In the genomic region with DNA sequence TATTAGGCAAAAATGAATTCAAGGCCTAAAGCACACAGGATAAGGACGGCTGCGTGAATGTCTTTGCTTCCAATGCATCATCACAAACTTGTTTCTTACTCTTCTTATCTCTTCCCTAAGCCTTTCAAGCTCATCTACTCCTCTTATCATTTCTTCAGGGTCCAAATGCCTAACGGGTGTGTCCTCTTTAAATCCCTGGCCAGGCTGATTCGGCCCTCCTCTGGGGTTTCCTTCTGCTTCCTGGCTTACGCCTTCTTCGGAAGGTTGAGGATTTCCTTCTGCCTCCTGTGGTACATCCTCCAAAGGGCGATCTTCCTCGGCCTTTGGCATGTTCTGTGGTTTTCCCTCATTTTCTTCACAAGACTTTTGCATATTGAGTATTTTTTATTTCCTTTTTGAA, we compare ENCODE assay signal across 8 cellular contexts. TPM values are rescaled to one million over a fixed set of nuclear protein-coding genes. Genes with fewer than 3 reads are reported as not detected.
DNase-seq lines count a peak whose midpoint lies in the region; ATAC-seq and TF ChIP-seq lines count a peak whose summit lies in the region.

No MANE protein-coding gene starts in this region.

- no TSS peak for BruUV-seq in MCF 10A (replicated peaks; lab: Mats Ljungman, UMichigan)

- H3K27ac Mint-ChIP-seq in activated CD4-positive, alpha-beta T cell treated with anti-CD3 and anti-CD28 coated beads, Interleukin-2, amount 10 ng/mL, durations not matched to agents 24 days and 14 days, result no peak overlapping the region
- H3K27ac Mint-ChIP-seq in MCF 10A (ENCODE audit: low read depth, unreplicated experiment) (peak overlapping the region; percentile 66), type B pancreatic cell (peak overlapping the region; percentile 97)

- DNase-seq in activated CD4-positive, alpha-beta T cell treated with anti-CD3 and anti-CD28 coated beads, Interleukin-2, amount 10 ng/mL, durations not matched to agents 24 days and 14 days, result no peak
- DNase-seq in activated CD4-positive, alpha-beta T cell treated with anti-CD3 and anti-CD28 coated beads for 1 hour, result no peak
- DNase-seq in MCF 10A (ENCODE audit: unreplicated experiment) (no peak), right lobe of liver (no peak), type B pancreatic cell (ENCODE audit: extremely low spot score, unreplicated experiment) (no peak), NCI-H128 (lab: John Stamatoyannopoulos, UW; ENCODE audit: unreplicated experiment) (no peak), ACHN (no peak)

- in situ Hi-C loops in ACHN (cut with HindIII; ENCODE audit: low pct_ligation_motif_present, low pct_unique_long_range_greater_than_20kb, low sequenced_read_pairs), result no loop called here

- H3K4me1 ChIP-seq in right lobe of liver, result no peaks in the 10 kb centered on the region

- TF ChIP-seq POLR2A in right lobe of liver (IDR thresholded peaks at IDR 0.05), result no peak

- H3K27me3 Mint-ChIP-seq in activated CD4-positive, alpha-beta T cell treated with anti-CD3 and anti-CD28 coated beads, Interleukin-2, amount 10 ng/mL, durations not matched to agents 24 days and 14 days, result peaks cover 4% of the 10 kb centered on the region
- H3K27me3 Mint-ChIP-seq in MCF 10A (ENCODE audit: insufficient read depth, unreplicated experiment), result peaks cover 63% of the 10 kb centered on the region
- no peaks in the 10 kb centered on the region for H3K27me3 Mint-ChIP-seq in type B pancreatic cell

- CTCF ChIA-PET in MCF 10A (lab: Yijun Ruan, JAX), result interaction anchor here (0.7 to 1.0 kb wide), 3 partner anchors 9 to 42 kb away, joined by 3 read pairs; no protein-coding TSS in a partner anchor

- H3K4me3 Mint-ChIP-seq in activated CD4-positive, alpha-beta T cell treated with anti-CD3 and anti-CD28 coated beads, Interleukin-2, amount 10 ng/mL, durations not matched to agents 24 days and 14 days, result peak overlapping the region; percentile 98
- H3K4me3 Mint-ChIP-seq in MCF 10A (ENCODE audit: unreplicated experiment) (peak overlapping the region; percentile 92), type B pancreatic cell (peak overlapping the region; percentile 95)

- H3K9me3 Mint-ChIP-seq in activated CD4-positive, alpha-beta T cell treated with anti-CD3 and anti-CD28 coated beads, Interleukin-2, amount 10 ng/mL, durations not matched to agents 24 days and 14 days, result no peaks in the 10 kb centered on the region
- H3K9me3 Mint-ChIP-seq in MCF 10A (ENCODE audit: unreplicated experiment) (no peaks in the 10 kb centered on the region), type B pancreatic cell (no peaks in the 10 kb centered on the region)

- POLR2A ChIA-PET in MCF 10A (lab: Yijun Ruan, JAX), result interaction anchor here (1.0 to 1.9 kb wide), 4 partner anchors 14 to 211 kb away, joined by 3 to 5 read pairs (median 3); no protein-coding TSS in a partner anchor

- H3K36me3 Mint-ChIP-seq in activated CD4-positive, alpha-beta T cell treated with anti-CD3 and anti-CD28 coated beads, Interleukin-2, amount 10 ng/mL, durations not matched to agents 24 days and 14 days (ENCODE audit: low read depth), result peaks cover 11% of the 10 kb centered on the region
- H3K36me3 Mint-ChIP-seq in MCF 10A (ENCODE audit: insufficient read depth, unreplicated experiment) (peaks cover 16% of the 10 kb centered on the region), type B pancreatic cell (peaks cover 17% of the 10 kb centered on the region)

- H3K27me3 ChIP-seq in right lobe of liver, result no peaks in the 10 kb centered on the region

- no peaks in the 10 kb centered on the region for H3K36me3 ChIP-seq in right lobe of liver

- peak overlapping the region in 2 of 3 donors; percentile 52 to 59 for H3K4me3 ChIP-seq in right lobe of liver

- intact Hi-C loops in activated CD4-positive, alpha-beta T cell treated with anti-CD3 and anti-CD28 coated beads, Interleukin-2, amount 10 ng/mL, durations not matched to agents 24 days and 14 days (cut with micrococcal nuclease), result loop anchor here (2.0 kb wide), 1 partner anchor 39 kb away; a partner anchor contains a TSS
- intact Hi-C loops in MCF 10A (cut with micrococcal nuclease) (no loop called here), right lobe of liver (cut with DNase I) (no loop called here)

- ATAC-seq in right lobe of liver (no peak), HG03039 (IDR thresholded peaks at IDR 0.05; ENCODE audit: unreplicated experiment) (no peak)

- H3K27ac ChIP-seq in right lobe of liver, result peak overlapping the region in 1 of 3 donors; percentile 67

- WGBS in right lobe of liver (ENCODE audit: insufficient coverage, low coverage, low lambda C conversion rate, missing lambda C conversion rate), result 38% methylated on average over 8 of the region's 8 CpGs

- no peaks in the 10 kb centered on the region for H3K9me3 ChIP-seq in right lobe of liver

- TF ChIP-seq CTCF in MCF 10A (IDR thresholded peaks at IDR 0.05; ENCODE audit: unreplicated experiment), result no peak
- TF ChIP-seq CTCF in right lobe of liver (IDR thresholded peaks at IDR 0.05), result no peak
- no peak for TF ChIP-seq CTCF in type B pancreatic cell (conservative IDR thresholded peaks at IDR 0.05)

- peaks cover 14% of the 10 kb centered on the region for H3K4me1 Mint-ChIP-seq in activated CD4-positive, alpha-beta T cell treated with anti-CD3 and anti-CD28 coated beads, Interleukin-2, amount 10 ng/mL, durations not matched to agents 24 days and 14 days
- H3K4me1 Mint-ChIP-seq in MCF 10A (ENCODE audit: insufficient read depth, unreplicated experiment), result peaks cover 7% of the 10 kb centered on the region
- H3K4me1 Mint-ChIP-seq in type B pancreatic cell (ENCODE audit: unreplicated experiment), result peaks cover 14% of the 10 kb centered on the region

RNA-seq across cellular contexts. Expression of a gene that starts 1.3 kb away (rescaled TPM):
- 22.1 and 23.5 TPM in 2 replicates for total RNA-seq in activated CD4-positive, alpha-beta T cell treated with anti-CD3 and anti-CD28 coated beads, Interleukin-2, amount 10 ng/mL, durations not matched to agents 24 days and 14 days
- 20.2 and 22.1 TPM in 2 replicates for total RNA-seq in MCF 10A (2022)
- total RNA-seq in right lobe of liver, result 10 to 100 TPM; 11.2 to 21.0 (median 16.6) TPM
- total RNA-seq in type B pancreatic cell (ENCODE audit: low replicate concordance), result 61.8 and 99.8 TPM in 2 replicates

RNA-seq across cellular contexts. Expression of a gene that starts 22.9 kb away (rescaled TPM):
- not detected in 2 replicates for total RNA-seq in activated CD4-positive, alpha-beta T cell treated with anti-CD3 and anti-CD28 coated beads, Interleukin-2, amount 10 ng/mL, durations not matched to agents 24 days and 14 days
- not detected in 2 replicates for total RNA-seq in MCF 10A (2022)
- total RNA-seq in right lobe of liver, result not detected
- 0.71 TPM in 1 of 2 replicates, not detected in the other for total RNA-seq in type B pancreatic cell (ENCODE audit: low replicate concordance)

RNA-seq across cellular contexts. Expression of a gene that starts 38.7 kb away (rescaled TPM):
- total RNA-seq in activated CD4-positive, alpha-beta T cell treated with anti-CD3 and anti-CD28 coated beads, Interleukin-2, amount 10 ng/mL, durations not matched to agents 24 days and 14 days, result 4.2 and 5.9 TPM in 2 replicates
- total RNA-seq in MCF 10A (2022) (not detected in 2 replicates), right lobe of liver (1 to 10 TPM; 2.2 to 6.1 (median 2.9) TPM), type B pancreatic cell (ENCODE audit: low replicate concordance) (57.0 and 80.1 TPM in 2 replicates)

RNA-seq across cellular contexts. Expression of a gene that starts 57.2 kb away (rescaled TPM):
- 3.4 and 3.6 TPM in 2 replicates for total RNA-seq in activated CD4-positive, alpha-beta T cell treated with anti-CD3 and anti-CD28 coated beads, Interleukin-2, amount 10 ng/mL, durations not matched to agents 24 days and 14 days
- total RNA-seq in MCF 10A (2022), result not detected in 2 replicates
- total RNA-seq in right lobe of liver, result 1 to 10 TPM in 3 of 6 experiments, not detected in 3; 1.9 to 2.1 (median 2.1) TPM
- total RNA-seq in type B pancreatic cell (ENCODE audit: low replicate concordance), result 24.3 and 39.4 TPM in 2 replicates
